Comparison of ENCODE assay signal across 8 cellular contexts in the genomic region with DNA sequence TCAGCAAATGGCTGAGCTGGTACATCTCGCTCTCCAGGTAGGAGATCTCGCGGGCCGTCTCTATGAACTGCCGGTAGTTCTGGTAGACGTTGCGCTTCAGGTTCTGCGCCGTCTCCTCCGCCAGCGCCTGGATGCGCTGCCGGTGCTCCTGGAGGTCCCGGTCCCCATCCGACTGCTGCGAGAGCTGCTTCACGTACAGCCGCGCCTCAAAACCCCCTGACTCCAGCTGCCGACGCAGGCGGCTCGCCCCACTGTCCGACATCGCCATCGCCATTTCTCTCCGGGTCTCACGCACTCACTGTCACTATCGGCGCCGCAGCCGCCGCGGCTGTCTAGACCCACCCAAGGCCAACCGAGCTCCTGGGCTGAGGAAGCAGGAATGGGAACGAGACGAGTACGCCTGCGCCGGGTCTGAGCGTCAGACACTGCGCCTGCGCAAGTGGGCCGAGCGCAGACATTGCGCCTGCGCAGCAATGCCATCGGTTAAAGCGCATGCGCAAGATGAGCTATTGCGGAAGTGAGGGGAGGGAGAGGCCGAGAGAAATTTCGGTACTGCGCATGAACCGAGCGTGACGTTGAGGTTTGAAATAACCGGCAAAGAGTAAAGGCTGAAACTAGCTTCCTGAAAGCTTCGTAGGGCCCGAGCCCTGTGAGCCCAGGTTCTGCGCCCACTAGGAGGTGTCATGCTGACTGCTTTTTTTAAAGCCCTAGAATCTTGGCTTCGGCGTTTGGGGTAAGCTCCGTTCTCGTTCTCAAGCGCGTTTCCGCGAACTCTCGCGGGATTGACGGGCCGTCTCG. TPM values are rescaled to one million over a fixed set of nuclear protein-coding genes. Genes with fewer than 3 reads are reported as not detected.
DNase-seq lines count a peak whose midpoint lies in the region; ATAC-seq and TF ChIP-seq lines count a peak whose summit lies in the region.

A gene with protein sequence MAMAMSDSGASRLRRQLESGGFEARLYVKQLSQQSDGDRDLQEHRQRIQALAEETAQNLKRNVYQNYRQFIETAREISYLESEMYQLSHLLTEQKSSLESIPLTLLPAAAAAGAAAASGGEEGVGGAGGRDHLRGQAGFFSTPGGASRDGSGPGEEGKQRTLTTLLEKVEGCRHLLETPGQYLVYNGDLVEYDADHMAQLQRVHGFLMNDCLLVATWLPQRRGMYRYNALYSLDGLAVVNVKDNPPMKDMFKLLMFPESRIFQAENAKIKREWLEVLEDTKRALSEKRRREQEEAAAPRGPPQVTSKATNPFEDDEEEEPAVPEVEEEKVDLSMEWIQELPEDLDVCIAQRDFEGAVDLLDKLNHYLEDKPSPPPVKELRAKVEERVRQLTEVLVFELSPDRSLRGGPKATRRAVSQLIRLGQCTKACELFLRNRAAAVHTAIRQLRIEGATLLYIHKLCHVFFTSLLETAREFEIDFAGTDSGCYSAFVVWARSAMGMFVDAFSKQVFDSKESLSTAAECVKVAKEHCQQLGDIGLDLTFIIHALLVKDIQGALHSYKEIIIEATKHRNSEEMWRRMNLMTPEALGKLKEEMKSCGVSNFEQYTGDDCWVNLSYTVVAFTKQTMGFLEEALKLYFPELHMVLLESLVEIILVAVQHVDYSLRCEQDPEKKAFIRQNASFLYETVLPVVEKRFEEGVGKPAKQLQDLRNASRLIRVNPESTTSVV (minus strand): TSS at position 381 of the 798 bp plus-strand sequence. CDS start 107 bp downstream, at position 274.

- H3K4me3 ChIP-seq in GM08714 (ENCODE audit: low read length) (peak within 1 kb of the TSS; percentile 81), SK-N-SH (ENCODE audit: low read depth in 2 of 2, low read length in 1 of 2) (peak within 1 kb of the TSS; percentile 87 to 98), suprapubic skin (peak within 1 kb of the TSS; percentile 74)

- no peak for TF ChIP-seq EP300 in SK-N-SH (IDR thresholded peaks at IDR 0.05; ENCODE audit: borderline replicate concordance in 1 of 2, low read depth in 1 of 2, low read length in 1 of 2)
- TF ChIP-seq EP300 in suprapubic skin (IDR thresholded peaks at IDR 0.05), result no peak

- H3K27me3 ChIP-seq in SK-N-SH (ENCODE audit: insufficient read depth), result no peaks in the 10 kb centered on the region
- H3K27me3 ChIP-seq in suprapubic skin, result no peaks in the 10 kb centered on the region

- TF ChIP-seq CTCF in SK-N-SH (IDR thresholded peaks at IDR 0.05) (peak; percentile 8; the same call in 1 of the 2 replicates), suprapubic skin (IDR thresholded peaks at IDR 0.05) (no peak)

- H3K9ac ChIP-seq in SK-N-SH, result peak within 1 kb of the TSS; percentile 88

- peaks cover 13 to 44% of the 10 kb centered on the region in 2 experiments; a peak in 3 of 4 replicates for H3K4me1 ChIP-seq in SK-N-SH (ENCODE audit: control insufficient read depth in 1 of 2, insufficient read depth in 2 of 2, low read depth in 1 of 2, low read length in 1 of 2)
- peaks cover 76% of the 10 kb centered on the region for H3K4me1 ChIP-seq in suprapubic skin

- no peaks in the 10 kb centered on the region for H3F3A ChIP-seq in SK-N-SH (replicated peaks; ENCODE audit: insufficient read depth)

- H4K20me1 ChIP-seq in SK-N-SH (ENCODE audit: insufficient read depth), result peaks cover 42% of the 10 kb centered on the region

- peak in 1 of 2 donors; percentile 80 for TF ChIP-seq POLR2A in suprapubic skin (IDR thresholded peaks at IDR 0.05)

- TF ChIP-seq RAD21 in SK-N-SH (IDR thresholded peaks at IDR 0.05; ENCODE audit: low read length), result no peak

- ATAC-seq in HG02571 (IDR thresholded peaks at IDR 0.05; ENCODE audit: unreplicated experiment), result peak; percentile 67

- no peaks in the 10 kb centered on the region for H3K9me2 ChIP-seq in SK-N-SH

- POLR2A ChIA-PET in SK-N-SH (lab: Yijun Ruan, JAX), result interaction anchor here (0.6 to 1.0 kb wide), 2 partner anchors 84 to 185 kb away, joined by 3 to 4 read pairs; no protein-coding TSS in a partner anchor

- peak; percentile 99 for DNase-seq in NCI-H1048 (lab: John Stamatoyannopoulos, UW)
- peak; percentile 96 for DNase-seq in SK-N-SH
- DNase-seq in activated naive CD4-positive, alpha-beta T cell treated with anti-CD3 and anti-CD28 coated beads, Interleukin-2, amount 50 U/mL, for 16 hours, result peak; percentile 94
- peak; percentile 97 for DNase-seq in globus pallidus (ENCODE audit: low spot score)
- DNase-seq in nucleus accumbens (lab: John Stamatoyannopoulos, UW), result peak; percentile 53 to 99 (median 94)
- DNase-seq in suprapubic skin (ENCODE audit: low spot score in 2 of 2), result peak; percentile 96 to 97

- H3K36me3 ChIP-seq in SK-N-SH (replicated peaks in 1 of 2; ENCODE audit: control insufficient read depth in 1 of 2, insufficient read depth in 2 of 2, low read length in 1 of 2) (peaks cover 29 to 36% of the 10 kb centered on the region in 2 experiments), suprapubic skin (peaks cover 7% of the 10 kb centered on the region)

- peak within 1 kb of the TSS; percentile 86 for H2AFZ ChIP-seq in SK-N-SH (ENCODE audit: low read depth)

- H3K9me3 ChIP-seq in SK-N-SH (no peaks in the 10 kb centered on the region), suprapubic skin (no peaks in the 10 kb centered on the region)

- H3K4me2 ChIP-seq in SK-N-SH, result peak within 1 kb of the TSS; percentile 98

- 1% methylated on average over 31 of the region's 74 CpGs for WGBS in SK-N-SH (ENCODE audit: low lambda C conversion rate)
- WGBS in suprapubic skin, result 0% methylated on average over 23 of the region's 74 CpGs

- H3K79me2 ChIP-seq in SK-N-SH (ENCODE audit: insufficient read depth), result peaks cover 92% of the 10 kb centered on the region

- H3K27ac ChIP-seq in SK-N-SH (ENCODE audit: low read depth in 2 of 2, low read length in 1 of 2), result peak within 1 kb of the TSS; percentile 99
- peak within 1 kb of the TSS; percentile 94 for H3K27ac ChIP-seq in suprapubic skin

- CTCF ChIA-PET in SK-N-SH (lab: Yijun Ruan, JAX), result interaction anchor here (0.8 to 3.0 kb wide), 7 partner anchors 12 to 263 kb away, joined by 3 to 10 read pairs (median 6); no protein-coding TSS in a partner anchor

TF ChIP-seq in SK-N-SH, 30 proteins besides CTCF, POLR2A, EP300 and RAD21 (continues in another document):
- TF ChIP-seq, protein P1, sequence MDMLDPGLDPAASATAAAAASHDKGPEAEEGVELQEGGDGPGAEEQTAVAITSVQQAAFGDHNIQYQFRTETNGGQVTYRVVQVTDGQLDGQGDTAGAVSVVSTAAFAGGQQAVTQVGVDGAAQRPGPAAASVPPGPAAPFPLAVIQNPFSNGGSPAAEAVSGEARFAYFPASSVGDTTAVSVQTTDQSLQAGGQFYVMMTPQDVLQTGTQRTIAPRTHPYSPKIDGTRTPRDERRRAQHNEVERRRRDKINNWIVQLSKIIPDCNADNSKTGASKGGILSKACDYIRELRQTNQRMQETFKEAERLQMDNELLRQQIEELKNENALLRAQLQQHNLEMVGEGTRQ (IDR thresholded peaks at IDR 0.05; ENCODE audit: borderline replicate concordance, low read depth, low read length), result no peak
- TF ChIP-seq TEAD4 (IDR thresholded peaks at IDR 0.05; ENCODE audit: borderline replicate concordance, insufficient read depth) (no peak), TCF12 (IDR thresholded peaks at IDR 0.05) (no peak)
- TF ChIP-seq, protein P2, sequence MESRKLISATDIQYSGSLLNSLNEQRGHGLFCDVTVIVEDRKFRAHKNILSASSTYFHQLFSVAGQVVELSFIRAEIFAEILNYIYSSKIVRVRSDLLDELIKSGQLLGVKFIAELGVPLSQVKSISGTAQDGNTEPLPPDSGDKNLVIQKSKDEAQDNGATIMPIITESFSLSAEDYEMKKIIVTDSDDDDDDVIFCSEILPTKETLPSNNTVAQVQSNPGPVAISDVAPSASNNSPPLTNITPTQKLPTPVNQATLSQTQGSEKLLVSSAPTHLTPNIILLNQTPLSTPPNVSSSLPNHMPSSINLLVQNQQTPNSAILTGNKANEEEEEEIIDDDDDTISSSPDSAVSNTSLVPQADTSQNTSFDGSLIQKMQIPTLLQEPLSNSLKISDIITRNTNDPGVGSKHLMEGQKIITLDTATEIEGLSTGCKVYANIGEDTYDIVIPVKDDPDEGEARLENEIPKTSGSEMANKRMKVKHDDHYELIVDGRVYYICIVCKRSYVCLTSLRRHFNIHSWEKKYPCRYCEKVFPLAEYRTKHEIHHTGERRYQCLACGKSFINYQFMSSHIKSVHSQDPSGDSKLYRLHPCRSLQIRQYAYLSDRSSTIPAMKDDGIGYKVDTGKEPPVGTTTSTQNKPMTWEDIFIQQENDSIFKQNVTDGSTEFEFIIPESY (IDR thresholded peaks at IDR 0.05; ENCODE audit: borderline replicate concordance, low read depth), result peak; percentile 96
- TF ChIP-seq, protein P3, sequence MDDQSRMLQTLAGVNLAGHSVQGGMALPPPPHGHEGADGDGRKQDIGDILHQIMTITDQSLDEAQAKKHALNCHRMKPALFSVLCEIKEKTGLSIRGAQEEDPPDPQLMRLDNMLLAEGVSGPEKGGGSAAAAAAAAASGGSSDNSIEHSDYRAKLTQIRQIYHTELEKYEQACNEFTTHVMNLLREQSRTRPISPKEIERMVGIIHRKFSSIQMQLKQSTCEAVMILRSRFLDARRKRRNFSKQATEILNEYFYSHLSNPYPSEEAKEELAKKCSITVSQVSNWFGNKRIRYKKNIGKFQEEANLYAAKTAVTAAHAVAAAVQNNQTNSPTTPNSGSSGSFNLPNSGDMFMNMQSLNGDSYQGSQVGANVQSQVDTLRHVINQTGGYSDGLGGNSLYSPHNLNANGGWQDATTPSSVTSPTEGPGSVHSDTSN (IDR thresholded peaks at IDR 0.05), result no peak

RNA-seq across cellular contexts. Expression of the gene that starts here (rescaled TPM):
- polyA plus RNA-seq in SK-N-SH (2012; rRNA removed), result 2.1 and 2.5 TPM in 2 replicates
- 2.1 and 2.2 TPM in 2 replicates for polyA plus RNA-seq in SK-N-SH (2012; cell fraction: cytosol; rRNA removed)
- 2.6 TPM in 2 replicates for polyA plus RNA-seq in SK-N-SH (2012; cell fraction: nucleus; rRNA removed)
- total RNA-seq in suprapubic skin, result 10 to 100 TPM; 16.3 to 32.6 (median 19.8) TPM

Comparison
In these comparisons a context has a peak if more than half of its experiments do, and no peak if none do; other contexts are left out.
1. Peak in every context shown above with its lines: DNase-seq, ATAC-seq, H3K4me3 ChIP-seq and H3K27ac ChIP-seq.